ENCODE assay signal across 9 cellular contexts in the genomic region with DNA sequence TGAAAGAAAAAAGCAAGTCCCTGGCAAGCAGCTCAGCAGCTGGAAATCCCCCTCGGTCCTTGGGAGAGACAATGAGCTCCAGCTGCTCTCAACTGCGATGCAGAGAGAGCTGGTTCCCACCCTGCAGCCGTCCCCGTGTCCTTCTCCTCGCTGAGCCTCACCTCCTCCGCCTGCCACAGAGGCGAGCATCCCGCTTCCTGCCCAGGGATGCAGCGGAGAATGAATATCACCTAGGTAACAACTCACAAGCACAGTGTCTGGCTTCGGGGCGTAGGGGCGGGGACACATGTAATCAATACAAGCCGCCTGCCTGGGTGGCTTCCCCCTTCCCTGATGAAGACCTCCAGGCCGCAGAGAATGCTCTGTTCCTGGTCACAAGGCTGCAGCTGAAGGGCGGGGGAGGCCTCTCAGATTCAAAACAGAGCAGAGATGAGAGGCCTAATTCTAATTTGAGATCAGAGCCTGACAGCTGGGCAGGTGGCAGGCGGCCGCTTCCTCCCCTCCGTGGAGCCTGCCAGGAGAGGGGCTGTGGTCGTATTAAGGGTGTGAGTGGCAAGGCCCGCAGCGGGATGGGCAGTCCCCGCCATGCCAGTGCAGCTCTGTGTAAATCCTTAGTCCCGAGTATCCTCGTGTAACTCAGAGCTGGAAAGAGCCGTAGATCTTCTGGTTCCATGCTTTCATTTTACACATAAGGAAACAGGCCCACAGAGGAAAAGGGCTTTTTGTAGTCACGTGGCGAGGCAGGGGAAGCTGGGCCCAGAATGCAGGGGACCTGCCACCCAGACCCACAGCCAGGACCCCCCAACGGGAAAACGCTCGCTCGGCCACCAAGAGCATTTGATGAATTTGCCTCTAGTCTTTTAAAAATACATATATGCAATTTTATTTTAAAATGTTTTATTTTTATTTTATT. TPM values are rescaled to one million over a fixed set of nuclear protein-coding genes. Genes with fewer than 3 reads are reported as not detected.
DNase-seq lines count a peak whose midpoint lies in the region; ATAC-seq, FAIRE-seq and TF ChIP-seq lines count a peak whose summit lies in the region.
"Had no signal": no experiment of that assay in that cellular context is flagged by ENCODE, and none has a peak within 500 bp of the region (broad histone marks: within the 10 kb centered on the region; RNA-seq: fewer than 3 reads in every experiment).

No MANE protein-coding gene starts in this region.

- H3K4me1 ChIP-seq in GM12878 (ENCODE audit: control insufficient read depth, insufficient read depth, low read length): peaks cover 70% of the 10 kb centered on the region

- peak overlapping the region; percentile 73 for H2AFZ ChIP-seq in GM12878 (ENCODE audit: control insufficient read depth, low read depth, low read length)

- in situ Hi-C loops in GM12878 (cut with MboI): no loop called here

- CTCF ChIA-PET in GM12878 (lab: Yijun Ruan, JAX): interaction anchor here (0.8 to 5.0 kb wide), 10 partner anchors 9 to 292 kb away, joined by 3 to 43 read pairs (median 4); no protein-coding TSS in a partner anchor

- SMC1A ChIA-PET in GM12878 (lab: Charles Lee; ENCODE audit: uncharacterized antibody, unreplicated experiment): interaction anchor here (0.7 to 6.4 kb wide), 13 partner anchors 8 to 112 kb away, joined by 3 to 108 read pairs (median 6); no protein-coding TSS in a partner anchor

- TF ChIP-seq EP300 in GM12878 (IDR thresholded peaks at IDR 0.05; ENCODE audit: borderline replicate concordance in 1 of 2, control insufficient read depth in 1 of 2, low read depth in 2 of 2, low read length in 2 of 2): no peak; a peak in 2 of 4 replicates

- H3K36me3 Mint-ChIP-seq in natural killer cell: no peaks in the 10 kb centered on the region

- peak overlapping the region; percentile 45 for H3K4me3 ChIP-seq in GM12865 (ENCODE audit: low read depth, low read length)
- peak overlapping the region; percentile 66; the same call in 1 of the 2 replicates for H3K4me3 ChIP-seq in GM12878

- no peaks in the 10 kb centered on the region for H3K36me3 ChIP-seq in GM12878 (ENCODE audit: control insufficient read depth in 2 of 2, insufficient read depth in 2 of 2, low read length in 1 of 2)

- peak overlapping the region; percentile 79 for H3K9ac ChIP-seq in GM12878 (ENCODE audit: control insufficient read depth, insufficient read depth, low read length)

- H3K27ac Mint-ChIP-seq in natural killer cell: peak overlapping the region in 1 of 2 donors; percentile 65

- no peaks in the 10 kb centered on the region for H3K27me3 ChIP-seq in GM12878 (replicated peaks in 1 of 2; ENCODE audit: control insufficient read depth in 2 of 2, insufficient read depth in 2 of 2, low read length in 1 of 2)

- TSS peak; percentile 86 for BruUV-seq in GM12878 (replicated peaks; lab: Mats Ljungman, UMichigan)

- RAD21 ChIA-PET in GM12878 (lab: Charles Lee; ENCODE audit: unreplicated experiment): interaction anchor here (0.9 to 4.9 kb wide), 11 partner anchors 8 to 114 kb away, joined by 3 to 52 read pairs (median 12); no protein-coding TSS in a partner anchor

- FAIRE-seq in GM12878 (lab: Jason Lieb, UNC): peak; percentile 76
- FAIRE-seq: colon had no signal

- TF ChIP-seq RAD21 in GM12878 (IDR thresholded peaks at IDR 0.05; ENCODE audit: insufficient read depth, low read depth, low read length): no peak

- H3K4me3 Mint-ChIP-seq in natural killer cell: no peak overlapping the region

- intact Hi-C loops in GM12878 (cut with micrococcal nuclease; ENCODE audit: unreplicated experiment): no loop called here
- intact Hi-C loops in natural killer cell (cut with micrococcal nuclease): no loop called here

- TF ChIP-seq CTCF in GM12865 (IDR thresholded peaks at IDR 0.05; ENCODE audit: insufficient read depth, low read depth, low read length, missing control alignments): no peak
- no peak for TF ChIP-seq CTCF in GM12878 (IDR thresholded peaks at IDR 0.05 in 2 of 3, conservative IDR thresholded peaks at IDR 0.05 in 1 of 3; ENCODE audit: control insufficient read depth in 2 of 3, extremely low read depth in 1 of 3, insufficient read depth in 1 of 3, low read depth in 3 of 3, low read length in 3 of 3)
- TF ChIP-seq CTCF in natural killer cell (IDR thresholded peaks at IDR 0.05): no peak

- H3K79me2 ChIP-seq in GM12878 (ENCODE audit: control insufficient read depth, insufficient read depth, low read length): no peaks in the 10 kb centered on the region; the same call in 1 of the 2 replicates

- POLR2A ChIA-PET in GM12878 (lab: Charles Lee): interaction anchor here (0.6 to 4.6 kb wide), 14 partner anchors 7 to 255 kb away, joined by 3 to 24 read pairs (median 7); no protein-coding TSS in a partner anchor

- H3K27me3 Mint-ChIP-seq in natural killer cell (ENCODE audit: low read depth in 2 of 2): peaks cover 0 to 3% of the 10 kb centered on the region in 2 donors

- H3K4me2 ChIP-seq in GM12878 (ENCODE audit: control insufficient read depth, insufficient read depth): peak overlapping the region; percentile 97

- no peaks in the 10 kb centered on the region for H3K9me3 ChIP-seq in GM12878 (replicated peaks; ENCODE audit: control insufficient read depth, insufficient read depth, low read length)

- WGBS in GM12878 (ENCODE audit: insufficient coverage, insufficient replicate concordance, low lambda C conversion rate, missing lambda C conversion rate): 5% methylated on average over 31 of the region's 31 CpGs

- H3K27ac ChIP-seq in GM12878 (ENCODE audit: control insufficient read depth, insufficient read depth): peak overlapping the region; percentile 95

- peaks cover 4 to 11% of the 10 kb centered on the region in 2 donors for H3K4me1 Mint-ChIP-seq in natural killer cell

- peak; percentile 74 for TF ChIP-seq POLR2A in GM12878 (IDR thresholded peaks at IDR 0.05; ENCODE audit: low read depth, low read length)

- DNase-seq in GM12865 (ENCODE audit: low read depth) (peak; percentile 86), NCI-H146 treated with DMSO at 0.1 percent for 48 hours (lab: John Stamatoyannopoulos, UW; ENCODE audit: unreplicated experiment) (peak; percentile 73), GM12878 (ENCODE audit: low read depth, low spot score) (peak; percentile 64), natural killer cell (no peak), NCI-H226 (no peak), NK-92 (lab: John Stamatoyannopoulos, UW; ENCODE audit: unreplicated experiment) (no peak), OCI-M2 (lab: John Stamatoyannopoulos, UW; ENCODE audit: unreplicated experiment) (no peak)

- H3K9me3 Mint-ChIP-seq in natural killer cell: no peaks in the 10 kb centered on the region

- no peaks in the 10 kb centered on the region for H4K20me1 ChIP-seq in GM12878 (ENCODE audit: control insufficient read depth, insufficient read depth)

- ATAC-seq in GM21717 (IDR thresholded peaks at IDR 0.05; ENCODE audit: unreplicated experiment) (peak; percentile 46), GM12878 (peak; percentile 67), natural killer cell (peak in 2 of 3 donors; percentile 20 to 31)

TF ChIP-seq in GM12878, 131 proteins besides CTCF, POLR2A, EP300 and RAD21 (continues in another document):
- TF ChIP-seq BHLHE40 (IDR thresholded peaks at IDR 0.05; ENCODE audit: borderline replicate concordance in 1 of 2, low read depth in 2 of 2, low read length in 1 of 2) (peak in 1 of 2 experiments; percentile 58; a peak in 2 of 4 replicates), BACH1 (IDR thresholded peaks at IDR 0.05; ENCODE audit: borderline replicate concordance) (peak; percentile 16; the same call in 1 of the 2 replicates), ZNF274 (IDR thresholded peaks at IDR 0.05; ENCODE audit: insufficient read depth, insufficient read length) (no peak), EGR1 (IDR thresholded peaks at IDR 0.05; ENCODE audit: borderline replicate concordance in 1 of 2, low read depth in 2 of 2, low read length in 2 of 2) (0 out of 3 replicates have a peak, but pooled peaks of 1 of the 2 experiments have one; percentile 21)

RNA-seq across cellular contexts. Expression of a gene that starts 24.3 kb away (rescaled TPM):
- total RNA-seq in GM12878 (2013; cell fraction: nucleolus; rRNA removed): not detected in 2 replicates
- total RNA-seq in GM12878 (2014; rRNA removed) (not detected in 2 replicates), GM12878 (2014; rRNA removed; fragmentation: Illumina TruSeq; extraction: Trizol) (not detected in 2 replicates), GM12878 (2021) (not detected in 2 replicates), natural killer cell (not detected)
- polyA plus RNA-seq in GM12878 (2011; ENCODE audit: low read depth): not detected
- polyA plus RNA-seq in GM12878 (2011; rRNA removed) (not detected in 2 replicates), GM12878 (2014; fragmentation: Illumina TruSeq; extraction: Trizol) (not detected in 2 replicates), GM12878 (2014; fragmentation: Nextera tagmentation; extraction: Ambion mirVana) (under 1 TPM in 1 of 2 experiments, not detected in 1; 0.26 TPM), GM12878 (2014; rRNA removed) (not detected in 2 replicates), GM12878 (2016; fragmentation: Nextera tagmentation; extraction: Ambion mirVana) (not detected)
- polyA plus RNA-seq in GM12878 (2011; cell fraction: cytosol; rRNA removed): not detected in 2 replicates
- not detected in 2 replicates for polyA plus RNA-seq in GM12878 (2011; cell fraction: nucleus; rRNA removed)
- 0.17 TPM in 1 of 2 replicates, not detected in the other for polyA plus RNA-seq in GM12878 (2012)
- polyA minus RNA-seq in GM12878 (2011; rRNA and poly(A)+ RNA removed): not detected in 2 replicates
- not detected in 2 replicates for polyA minus RNA-seq in GM12878 (2011; cell fraction: cytosol; rRNA and poly(A)+ RNA removed)
- not detected in 2 replicates for polyA minus RNA-seq in GM12878 (2011; cell fraction: nucleus; rRNA and poly(A)+ RNA removed)

RNA-seq across cellular contexts. Expression of a gene that starts 29.4 kb away (rescaled TPM):
- not detected in 2 replicates for total RNA-seq in GM12878 (2013; cell fraction: nucleolus; rRNA removed)
- not detected in 2 replicates for total RNA-seq in GM12878 (2014; rRNA removed)
- total RNA-seq in GM12878 (2014; rRNA removed; fragmentation: Illumina TruSeq; extraction: Trizol): 0.18 TPM in 1 of 2 replicates, not detected in the other
- total RNA-seq in GM12878 (2021): not detected in 2 replicates
- 0.62 TPM for polyA plus RNA-seq in GM12878 (2011; ENCODE audit: low read depth)
- polyA plus RNA-seq in GM12878 (2011; rRNA removed): not detected in 2 replicates
- not detected in 2 replicates for polyA plus RNA-seq in GM12878 (2011; cell fraction: cytosol; rRNA removed)
- polyA plus RNA-seq in GM12878 (2011; cell fraction: nucleus; rRNA removed): not detected in 2 replicates
- polyA plus RNA-seq in GM12878 (2012): 2.2 and 3.2 TPM in 2 replicates
- polyA plus RNA-seq in GM12878 (2014; fragmentation: Illumina TruSeq; extraction: Trizol): not detected in 2 replicates
- polyA plus RNA-seq in GM12878 (2014; fragmentation: Nextera tagmentation; extraction: Ambion mirVana): 1 to 10 TPM in 1 of 2 experiments, under 1 TPM in 1; 0.99 to 2.1 TPM
- polyA plus RNA-seq in GM12878 (2014; rRNA removed): not detected in 2 replicates
- polyA plus RNA-seq in GM12878 (2016; fragmentation: Nextera tagmentation; extraction: Ambion mirVana): 1 to 10 TPM; 2.2 to 3.9 TPM
- polyA minus RNA-seq in GM12878 (2011; rRNA and poly(A)+ RNA removed): not detected in 2 replicates
- not detected in 2 replicates for polyA minus RNA-seq in GM12878 (2011; cell fraction: cytosol; rRNA and poly(A)+ RNA removed)
- not detected in 2 replicates for polyA minus RNA-seq in GM12878 (2011; cell fraction: nucleus; rRNA and poly(A)+ RNA removed)
- not detected for total RNA-seq in natural killer cell

Comparison
In these comparisons a context has a peak if more than half of its experiments do, and no peak if none do; other contexts are left out.
1. DNase-seq: peak in GM12865 (single experiment), NCI-H146 treated with DMSO at 0.1 percent for 48 hours (single experiment) and GM12878 (single experiment); none in natural killer cell (single experiment), NCI-H226 (single experiment), NK-92 (single experiment) and OCI-M2 (single experiment).
2. Peak in every context shown above with its lines, with median percentiles within 50 percentile points of each other: ATAC-seq.